In genomic region chrX:39477438-39478120, GRCh38 we compare ENCODE assay signal across 8 cellular contexts.
DNase-seq lines count a peak whose midpoint lies in the region; ATAC-seq and TF ChIP-seq lines count a peak whose summit lies in the region.

No MANE protein-coding gene starts in this region.

- H3K36me3 ChIP-seq in body of pancreas (replicated peaks in 1 of 2; ENCODE audit: insufficient read depth in 1 of 2, low read depth in 2 of 2): no peaks in the 10 kb centered on the region
- H3K36me3 ChIP-seq in mesodermal cell (ENCODE audit: control insufficient read depth, insufficient read depth, low read length): no peaks in the 10 kb centered on the region

- TF ChIP-seq CTCF in body of pancreas (IDR thresholded peaks at IDR 0.05): no peak

- intact Hi-C loops in body of pancreas (cut with DNase I): no loop called here

- peak; percentile 52 for ATAC-seq in body of pancreas
- no peak for ATAC-seq in GM19455 (IDR thresholded peaks at IDR 0.05; ENCODE audit: unreplicated experiment)
- no peak for ATAC-seq in HG03045 (IDR thresholded peaks at IDR 0.05; ENCODE audit: unreplicated experiment)

- no peak overlapping the region for H3K4me3 ChIP-seq in body of pancreas
- no peak overlapping the region for H3K4me3 ChIP-seq in mesodermal cell (ENCODE audit: extremely low read depth, insufficient read depth, low read length, poor library complexity, severe bottlenecking)

- no peaks in the 10 kb centered on the region for H3K27me3 ChIP-seq in body of pancreas

- H3K27ac ChIP-seq in body of pancreas (no peak overlapping the region), mesodermal cell (ENCODE audit: low read depth, low read length, severe bottlenecking) (peak overlapping the region; percentile 49)

- 63 to 100% methylated on average over 1 to 15 of the region's 24 CpGs for WGBS in body of pancreas, 2 donors
- WGBS in mesodermal cell (ENCODE audit: insufficient coverage in 2 of 2), 2 experiments: 86 to 87% methylated on average over 9 to 10 of the region's 24 CpGs

- H3K9me3 ChIP-seq in body of pancreas (no peaks in the 10 kb centered on the region), mesodermal cell (ENCODE audit: control insufficient read depth, low read length) (no peaks in the 10 kb centered on the region)

- peak; percentile 45 for DNase-seq in COR-L47 (lab: John Stamatoyannopoulos, UW)
- DNase-seq in NCI-H146 (lab: John Stamatoyannopoulos, UW): peak; percentile 75
- peak; percentile 25 to 67 (median 59) for DNase-seq in body of pancreas
- no peak for DNase-seq in NK-92 treated with Interleukin-12 subunit alpha and Interleukin-12 subunit beta, amount 100 ng/mL, for 24 hours (lab: John Stamatoyannopoulos, UW)
- no peak for DNase-seq in epidermal melanocyte (ENCODE audit: insufficient read length, low spot score)

- no peak for TF ChIP-seq POLR2A in body of pancreas (IDR thresholded peaks at IDR 0.05)

- H3K4me1 ChIP-seq in body of pancreas: no peaks in the 10 kb centered on the region
- no peaks in the 10 kb centered on the region for H3K4me1 ChIP-seq in mesodermal cell (ENCODE audit: control insufficient read depth, insufficient read depth, low read length, poor library complexity, severe bottlenecking)

Comparison
In these comparisons a context has a peak if more than half of its experiments do, and no peak if none do; other contexts are left out.
1. DNase-seq: peak in COR-L47 (single experiment), NCI-H146 (single experiment) and body of pancreas (4 of 4); none in NK-92 treated with Interleukin-12 subunit alpha and Interleukin-12 subunit beta, amount 100 ng/mL, for 24 hours (single experiment) and epidermal melanocyte (single experiment).